14 cellular contexts compared by ENCODE assay signal in genomic region chr16:49622421-49623402, GRCh38.
"Had no signal": no experiment of that assay in that cellular context is flagged by ENCODE, and none has a peak within 500 bp of the region (broad histone marks: within the 10 kb centered on the region; RNA-seq: fewer than 3 reads in every experiment).

No MANE protein-coding gene starts in this region.

- H3K4me3 Mint-ChIP-seq: activated CD8-positive, alpha-beta memory T cell treated with anti-CD3 and anti-CD28 coated beads, Interleukin-2, amount 10 ng/mL, durations not matched to agents 7 days and 5 days; activated naive CD4-positive, alpha-beta T cell treated with anti-CD3 and anti-CD28 coated beads, Interleukin-2, amount 10 ng/mL, durations not matched to agents 7 days and 5 days; activated T-cell treated with anti-CD3 and anti-CD28 coated beads, Interleukin-2, amount 50 U/mL, for 24 hours; stimulated activated effector memory CD8-positive, alpha-beta T cell treated with anti-CD3 and anti-CD28 coated beads, Interleukin-12 subunit alpha, Interleukin-12 subunit beta, amount 100 ng/mL, for 72 hours had no signal

- H3K4me1 ChIP-seq: right lobe of liver had no signal

- H3K36me3 Mint-ChIP-seq: activated CD8-positive, alpha-beta memory T cell treated with anti-CD3 and anti-CD28 coated beads, Interleukin-2, amount 10 ng/mL, durations not matched to agents 7 days and 5 days; activated naive CD4-positive, alpha-beta T cell treated with anti-CD3 and anti-CD28 coated beads, Interleukin-2, amount 10 ng/mL, durations not matched to agents 7 days and 5 days; stimulated activated effector memory CD8-positive, alpha-beta T cell treated with anti-CD3 and anti-CD28 coated beads, Interleukin-12 subunit alpha, Interleukin-12 subunit beta, amount 100 ng/mL, for 72 hours had no signal

- H3K27ac ChIP-seq: esophagus squamous epithelium, right lobe of liver, SK-N-MC had no signal

- H3K4me3 ChIP-seq: ascending aorta, esophagus squamous epithelium, right lobe of liver, SK-N-MC, thoracic aorta had no signal

- H3K27me3 ChIP-seq: ascending aorta, esophagus squamous epithelium, right lobe of liver had no signal

- H3K9me3 Mint-ChIP-seq: activated naive CD4-positive, alpha-beta T cell treated with anti-CD3 and anti-CD28 coated beads, Interleukin-2, amount 10 ng/mL, durations not matched to agents 7 days and 5 days; activated T-cell treated with anti-CD3 and anti-CD28 coated beads, Interleukin-2, amount 50 U/mL, for 24 hours; stimulated activated effector memory CD8-positive, alpha-beta T cell treated with anti-CD3 and anti-CD28 coated beads, Interleukin-12 subunit alpha, Interleukin-12 subunit beta, amount 100 ng/mL, for 72 hours had no signal

- H3K36me3 ChIP-seq: ascending aorta, esophagus squamous epithelium, right lobe of liver, thoracic aorta had no signal

- H3K4me1 Mint-ChIP-seq: activated CD8-positive, alpha-beta memory T cell treated with anti-CD3 and anti-CD28 coated beads, Interleukin-2, amount 10 ng/mL, durations not matched to agents 7 days and 5 days; activated naive CD4-positive, alpha-beta T cell treated with anti-CD3 and anti-CD28 coated beads, Interleukin-2, amount 10 ng/mL, durations not matched to agents 7 days and 5 days; stimulated activated effector memory CD8-positive, alpha-beta T cell treated with anti-CD3 and anti-CD28 coated beads, Interleukin-12 subunit alpha, Interleukin-12 subunit beta, amount 100 ng/mL, for 72 hours had no signal

- H3K27me3 Mint-ChIP-seq: activated CD8-positive, alpha-beta memory T cell treated with anti-CD3 and anti-CD28 coated beads, Interleukin-2, amount 10 ng/mL, durations not matched to agents 7 days and 5 days; activated naive CD4-positive, alpha-beta T cell treated with anti-CD3 and anti-CD28 coated beads, Interleukin-2, amount 10 ng/mL, durations not matched to agents 7 days and 5 days; activated T-cell treated with anti-CD3 and anti-CD28 coated beads, Interleukin-2, amount 50 U/mL, for 24 hours had no signal

- H3K27ac Mint-ChIP-seq: activated CD8-positive, alpha-beta memory T cell treated with anti-CD3 and anti-CD28 coated beads, Interleukin-2, amount 10 ng/mL, durations not matched to agents 7 days and 5 days; activated naive CD4-positive, alpha-beta T cell treated with anti-CD3 and anti-CD28 coated beads, Interleukin-2, amount 10 ng/mL, durations not matched to agents 7 days and 5 days; activated T-cell treated with anti-CD3 and anti-CD28 coated beads, Interleukin-2, amount 50 U/mL, for 24 hours; stimulated activated effector memory CD8-positive, alpha-beta T cell treated with anti-CD3 and anti-CD28 coated beads, Interleukin-12 subunit alpha, Interleukin-12 subunit beta, amount 100 ng/mL, for 72 hours had no signal

- DNase-seq: activated CD4-positive, alpha-beta T cell treated with anti-CD3 and anti-CD28 coated beads, Interleukin-2, amount 50 U/mL, for 48 hours; activated CD4-positive, CD25-positive, alpha-beta regulatory T cell treated with anti-CD3 and anti-CD28 coated beads, Interleukin-2, amount 50 U/mL, for 72 hours; activated CD8-positive, alpha-beta memory T cell treated with anti-CD3 and anti-CD28 coated beads, Interleukin-2, amount 10 ng/mL, durations not matched to agents 7 days and 5 days; activated naive CD4-positive, alpha-beta T cell treated with anti-CD3 and anti-CD28 coated beads, Interleukin-2, amount 10 ng/mL, durations not matched to agents 7 days and 5 days; activated T-cell treated with anti-CD3 and anti-CD28 coated beads, Interleukin-2, amount 50 U/mL, for 24 hours; esophagus squamous epithelium; hypothalamus; stimulated activated CD4-positive, alpha-beta T cell treated with anti-CD3 and anti-CD28 coated beads, Interleukin-12 subunit alpha, Interleukin-12 subunit beta, amount 100 ng/mL, for 4 hours; stimulated activated CD4-positive, alpha-beta T cell treated with anti-CD3 and anti-CD28 coated beads, Interleukin-2, amount 100 ng/mL, for 24 hours had no signal

- H3K9me3 ChIP-seq: ascending aorta, esophagus squamous epithelium, right lobe of liver, thoracic aorta had no signal
